ENCODE assay signal across 16 cellular contexts in genomic region chr16:2095918-2096582, GRCh38. TPM values are rescaled to one million over a fixed set of nuclear protein-coding genes. Genes with fewer than 3 reads are reported as not detected.
"Had no signal": no experiment of that assay in that cellular context is flagged by ENCODE, and none has a peak within 500 bp of the region (broad histone marks: within the 10 kb centered on the region; RNA-seq: fewer than 3 reads in every experiment).

No MANE protein-coding gene starts in this region.

- H3K4me3 ChIP-seq: coronary artery, gastrocnemius medialis, heart left ventricle, neural progenitor cell, ovary, sigmoid colon, testis, upper lobe of right lung had no signal

- H3K9me3 ChIP-seq: gastrocnemius medialis, heart left ventricle, ovary, sigmoid colon, testis, upper lobe of right lung had no signal

- H3K27ac ChIP-seq: gastrocnemius medialis, heart left ventricle, neural progenitor cell, ovary, testis, upper lobe of right lung had no signal

- H3K36me3 ChIP-seq: neural progenitor cell, ovary had no signal

- H3K27me3 ChIP-seq: gastrocnemius medialis, heart left ventricle, neural progenitor cell, ovary, sigmoid colon, testis, upper lobe of right lung had no signal

- H3K4me2 ChIP-seq: neural progenitor cell had no signal

- H2AFZ ChIP-seq: neural progenitor cell had no signal

- DNase-seq: activated B cell treated with CpG ODN at 0.5 μM for 24 hours; activated CD4-positive, alpha-beta memory T cell treated with anti-CD3 and anti-CD28 coated beads, Interleukin-2, amount 10 ng/mL, durations not matched to agents 7 days and 5 days; activated CD4-positive, alpha-beta T cell treated with anti-CD3 and anti-CD28 coated beads for 4 hours; activated CD8-positive, alpha-beta memory T cell treated with anti-CD3 and anti-CD28 coated beads, Interleukin-2, amount 10 ng/mL, durations not matched to agents 7 days and 5 days; activated naive CD4-positive, alpha-beta T cell; gastrocnemius medialis; heart left ventricle; mesendoderm; naive thymus-derived CD4-positive, alpha-beta T cell; ovary; sigmoid colon; stimulated activated CD4-positive, alpha-beta T cell treated with anti-CD3 and anti-CD28 coated beads, Interleukin-4, amount 100 ng/mL, for 24 hours; testis; upper lobe of right lung had no signal

- H3K4me1 ChIP-seq: gastrocnemius medialis, testis, upper lobe of right lung had no signal

RNA-seq across cellular contexts. Expression of gene RAB26, which starts 52.4 kb away (rescaled TPM):
- total RNA-seq: activated B cell treated with CpG ODN at 0.5 μM for 24 hours had no signal
